In genomic region chr9:72577212-72577753, GRCh38 we compare ENCODE assay signal across 10 cellular contexts. TPM values are rescaled to one million over a fixed set of nuclear protein-coding genes. Genes with fewer than 3 reads are reported as not detected.
DNase-seq lines count a peak whose midpoint lies in the region; ATAC-seq and TF ChIP-seq lines count a peak whose summit lies in the region.
"Had no signal": no experiment of that assay in that cellular context is flagged by ENCODE, and none has a peak within 500 bp of the region (broad histone marks: within the 10 kb centered on the region; RNA-seq: fewer than 3 reads in every experiment).

No MANE protein-coding gene starts in this region.

- peak overlapping the region; percentile 48 for H3K9ac ChIP-seq in SK-N-MC (ENCODE audit: insufficient read length)

- in situ Hi-C loops in GM13977 (cut with MboI; ENCODE audit: low pct_unique_long_range_greater_than_20kb, low sequenced_read_pairs, unreplicated experiment): loop anchor here (25.0 kb wide), 1 partner anchor 540 kb away; no protein-coding TSS in a partner anchor

- H3K36me3 ChIP-seq in SK-N-MC (ENCODE audit: insufficient read depth, low read length): no peaks in the 10 kb centered on the region
- H3K36me3 ChIP-seq in sigmoid colon: no peaks in the 10 kb centered on the region

- TF ChIP-seq POLR2A in sigmoid colon (IDR thresholded peaks at IDR 0.05): no peak

- TF ChIP-seq CTCF in sigmoid colon (IDR thresholded peaks at IDR 0.05) (no peak), GM13977 (IDR thresholded peaks at IDR 0.05; ENCODE audit: extremely low read depth, insufficient read depth, missing control alignments) (no peak)

- no peak for ATAC-seq in HG02678 (IDR thresholded peaks at IDR 0.05; ENCODE audit: unreplicated experiment)
- ATAC-seq: GM12878 had no signal

- H3K4me3 ChIP-seq in SK-N-MC (peak overlapping the region; percentile 50), sigmoid colon (no peak overlapping the region)
- H3K4me3 ChIP-seq: GM12878 had no signal

- H3K27ac ChIP-seq in SK-N-MC (peak overlapping the region; percentile 89), sigmoid colon (peak overlapping the region; percentile 48 to 76 (median 64))

- DNase-seq in GM04503 (ENCODE audit: low read depth): peak; percentile 76
- peak; percentile 70 for DNase-seq in SK-N-MC (ENCODE audit: low read depth, low spot score)
- DNase-seq in fibroblast of the conjunctiva (ENCODE audit: low read depth): peak; percentile 85
- DNase-seq in sigmoid colon: no peak
- DNase-seq in NCI-H69 (lab: John Stamatoyannopoulos, UW): no peak
- no peak for DNase-seq in GM13977 (ENCODE audit: low spot score)
- DNase-seq in NCI-H1694 treated with DMSO at 0.1 percent for 48 hours (lab: John Stamatoyannopoulos, UW): no peak
- DNase-seq: activated CD4-positive, alpha-beta T cell treated with anti-CD3 and anti-CD28 coated beads for 4 hours had no signal

- WGBS in sigmoid colon, 2 donors: 8 to 38% methylated on average over 4 of the region's 4 CpGs

- H3K4me1 ChIP-seq in sigmoid colon: peaks cover 0 to 37% (median 25%) of the 10 kb centered on the region in 4 donors

- H3K27me3 ChIP-seq in sigmoid colon: no peaks in the 10 kb centered on the region

- TF ChIP-seq EP300 in sigmoid colon (IDR thresholded peaks at IDR 0.05): no peak

- H3K9me3 ChIP-seq in SK-N-MC (ENCODE audit: low read depth, low read length) (no peaks in the 10 kb centered on the region), sigmoid colon (no peaks in the 10 kb centered on the region)

- intact Hi-C loops in sigmoid colon (cut with DNase I): loop anchor here (5.0 kb wide), 1 partner anchor 45 kb away; no protein-coding TSS in a partner anchor

RNA-seq across cellular contexts. Expression of gene TMC1, which starts 55.9 kb away (rescaled TPM):
- total RNA-seq in sigmoid colon: 1 to 10 TPM in 1 of 4 donors, under 1 TPM in 1, not detected in 2; under 0.01 to 1.5 TPM
- under 1 TPM in 1 of 3 donors, not detected in 2; 0.51 TPM for polyA plus RNA-seq in sigmoid colon

Comparison
In these comparisons a context has a peak if more than half of its experiments do, and no peak if none do; other contexts are left out.
1. DNase-seq: peak in GM04503 (single experiment), SK-N-MC (single experiment) and fibroblast of the conjunctiva (single experiment); none in sigmoid colon (single experiment), NCI-H69 (single experiment), GM13977 (single experiment) and NCI-H1694 treated with DMSO at 0.1 percent for 48 hours (single experiment).